Comparison of ENCODE assay signal across 8 cellular contexts in the genomic region with DNA sequence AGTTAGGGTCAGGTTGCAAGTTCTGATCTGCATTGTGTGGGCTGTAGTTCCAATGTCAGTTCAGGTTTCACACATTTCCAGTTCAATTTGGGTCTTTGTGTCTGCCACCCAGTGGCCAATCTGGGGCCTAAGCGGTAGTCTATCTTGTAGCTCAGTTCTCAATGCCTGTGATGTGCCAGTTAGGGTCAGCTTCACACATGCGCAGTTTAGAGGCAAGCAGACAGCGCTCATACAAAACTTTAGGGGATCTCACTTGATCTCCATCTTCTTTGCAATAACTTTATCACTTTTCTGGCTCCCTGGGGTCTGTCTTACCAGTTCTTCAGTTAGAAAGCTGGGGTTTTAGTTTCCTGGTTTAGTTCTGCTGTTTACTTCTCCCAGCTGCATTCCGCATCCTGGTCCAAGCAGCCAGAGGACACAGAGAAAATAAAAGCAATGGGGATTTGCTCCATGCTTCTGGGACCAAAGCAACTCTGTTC. TPM values are rescaled to one million over a fixed set of nuclear protein-coding genes. Genes with fewer than 3 reads are reported as not detected.
DNase-seq lines count a peak whose midpoint lies in the region; ATAC-seq and TF ChIP-seq lines count a peak whose summit lies in the region.

No MANE protein-coding gene starts in this region.

- CTCF ChIA-PET in GM10248 (lab: Yijun Ruan, JAX), result interaction anchor here (0.6 to 2.5 kb wide), 19 partner anchors 8 to 618 kb away, joined by 3 to 25 read pairs (median 4); a partner anchor contains a TSS
- CTCF ChIA-PET in SK-N-SH (lab: Yijun Ruan, JAX), result interaction anchor here (0.6 to 2.6 kb wide), 21 partner anchors 9 to 486 kb away, joined by 3 to 28 read pairs (median 3); a partner anchor contains a TSS

- H3K27ac ChIP-seq in MM.1S (ENCODE audit: low read length) (no peak overlapping the region), SK-N-SH (ENCODE audit: low read depth in 2 of 2, low read length in 1 of 2) (no peak overlapping the region; a peak in 1 of 4 replicates), adrenal gland (no peak overlapping the region), heart left ventricle (peak overlapping the region in 1 of 12 donors; percentile 10)

- H3K9me3 ChIP-seq in MM.1S (replicated peaks; ENCODE audit: insufficient read depth, low read length) (no peaks in the 10 kb centered on the region), SK-N-SH (no peaks in the 10 kb centered on the region), adrenal gland (replicated peaks in 1 of 3) (no peaks in the 10 kb centered on the region), heart left ventricle (peaks cover 0 to 12% (median 7%) of the 10 kb centered on the region in 12 donors)

- intact Hi-C loops in adrenal gland (cut with DNase I) (loop anchor here in 1 of 2 donors (5.0 kb wide), 1 partner anchor 123 kb away; no protein-coding TSS in a partner anchor), heart left ventricle (cut with DNase I) (loop anchor here in 9 of 10 donors (1.0 to 10.0 kb wide), 6 partner anchors 122 to 350 kb away; no protein-coding TSS in a partner anchor), posterior vena cava (cut with DNase I) (no loop called here)

- peak; percentile 73 for TF ChIP-seq RAD21 in SK-N-SH (IDR thresholded peaks at IDR 0.05; ENCODE audit: low read length)

- H3K4me1 ChIP-seq in MM.1S (ENCODE audit: low read length) (no peaks in the 10 kb centered on the region), SK-N-SH (ENCODE audit: control insufficient read depth in 1 of 2, insufficient read depth in 2 of 2, low read depth in 1 of 2, low read length in 1 of 2) (peaks cover 0 to 2% of the 10 kb centered on the region in 2 experiments; a peak in 1 of 4 replicates), adrenal gland (replicated peaks in 1 of 2) (no peaks in the 10 kb centered on the region), heart left ventricle (peaks cover 0 to 7% (median 0%) of the 10 kb centered on the region in 12 donors)

- H3K4me3 ChIP-seq in MM.1S (ENCODE audit: low read length), result no peak overlapping the region
- peak overlapping the region in 1 of 2 experiments; percentile 25; a peak in 3 of 4 replicates for H3K4me3 ChIP-seq in SK-N-SH (ENCODE audit: low read depth in 2 of 2, low read length in 1 of 2)
- H3K4me3 ChIP-seq in adrenal gland, result no peak overlapping the region
- H3K4me3 ChIP-seq in heart left ventricle, result peak overlapping the region in 5 of 12 donors; percentile 20 to 42 (median 30)

- TF ChIP-seq POLR2A in adrenal gland (IDR thresholded peaks at IDR 0.05) (no peak), heart left ventricle (IDR thresholded peaks at IDR 0.05) (no peak)

- DNase-seq in GM10248 (ENCODE audit: extremely low spot score), result peak; percentile 57
- DNase-seq in HCEC 1CT, result peak; percentile 80
- DNase-seq in MM.1S, result peak; percentile 81
- peak; percentile 72 for DNase-seq in SK-N-SH
- peak; percentile 68 to 93 (median 82) for DNase-seq in adrenal gland
- peak; percentile 69 to 78 (median 73) for DNase-seq in heart left ventricle
- DNase-seq in posterior vena cava (ENCODE audit: low spot score), result peak; percentile 87
- no peak for DNase-seq in HK-2 (ENCODE audit: unreplicated experiment)

- H2AFZ ChIP-seq in MM.1S (ENCODE audit: low read length) (0 out of 2 replicates have a peak overlapping the region, but pooled peaks have one; percentile 7), SK-N-SH (ENCODE audit: low read depth) (0 out of 2 replicates have a peak overlapping the region, but pooled peaks have one; percentile 11)

- TF ChIP-seq EP300 in SK-N-SH (IDR thresholded peaks at IDR 0.05; ENCODE audit: borderline replicate concordance in 1 of 2, low read depth in 1 of 2, low read length in 1 of 2), result no peak

- H4K20me1 ChIP-seq in MM.1S (ENCODE audit: insufficient read depth, low read length) (no peaks in the 10 kb centered on the region), SK-N-SH (ENCODE audit: insufficient read depth) (no peaks in the 10 kb centered on the region)

- 48% methylated on average over 4 of the region's 4 CpGs for WGBS in SK-N-SH (ENCODE audit: low lambda C conversion rate)
- 23 to 31% (median 28%) methylated on average over 4 of the region's 4 CpGs for WGBS in adrenal gland, 4 donors
- 24 to 35% (median 28%) methylated on average over 4 of the region's 4 CpGs for WGBS in heart left ventricle, 4 donors

- H3K4me2 ChIP-seq in MM.1S (ENCODE audit: low read depth, low read length) (no peak overlapping the region), SK-N-SH (no peak overlapping the region)

- H3F3A ChIP-seq in MM.1S (ENCODE audit: insufficient read depth, low read length) (no peaks in the 10 kb centered on the region), SK-N-SH (replicated peaks; ENCODE audit: insufficient read depth) (no peaks in the 10 kb centered on the region)

- H3K36me3 ChIP-seq in MM.1S (replicated peaks; ENCODE audit: insufficient read depth, low read length) (no peaks in the 10 kb centered on the region), SK-N-SH (replicated peaks in 1 of 2; ENCODE audit: control insufficient read depth in 1 of 2, insufficient read depth in 2 of 2, low read length in 1 of 2) (no peaks in the 10 kb centered on the region), adrenal gland (replicated peaks in 1 of 2) (no peaks in the 10 kb centered on the region), heart left ventricle (no peaks in the 10 kb centered on the region)

- H3K79me2 ChIP-seq in MM.1S (ENCODE audit: low read length) (no peaks in the 10 kb centered on the region), SK-N-SH (ENCODE audit: insufficient read depth) (no peaks in the 10 kb centered on the region)

- H3K27me3 ChIP-seq in MM.1S (replicated peaks; ENCODE audit: insufficient read depth, low read length) (no peaks in the 10 kb centered on the region), SK-N-SH (ENCODE audit: insufficient read depth) (no peaks in the 10 kb centered on the region), adrenal gland (no peaks in the 10 kb centered on the region), heart left ventricle (no peaks in the 10 kb centered on the region)

- POLR2A ChIA-PET in GM10248 (lab: Yijun Ruan, JAX), result no interaction called here
- POLR2A ChIA-PET in SK-N-SH (lab: Yijun Ruan, JAX), result interaction anchor here (0.8 kb wide), 1 partner anchor 126 kb away, joined by 3 read pairs; no protein-coding TSS in a partner anchor

- H3K9ac ChIP-seq in MM.1S (ENCODE audit: low read length), result no peak overlapping the region
- H3K9ac ChIP-seq in SK-N-SH, result no peak overlapping the region

- H3K9me2 ChIP-seq in MM.1S (replicated peaks; ENCODE audit: insufficient read depth, low read length), result no peaks in the 10 kb centered on the region
- H3K9me2 ChIP-seq in SK-N-SH, result no peaks in the 10 kb centered on the region

- peak; percentile 69 to 99 (median 98) for ATAC-seq in heart left ventricle

- TF ChIP-seq CTCF in GM10248 (IDR thresholded peaks at IDR 0.05; ENCODE audit: control extremely low read depth, extremely low read depth, low read depth, missing control alignments) (peak; percentile 69), MM.1S (IDR thresholded peaks at IDR 0.05; ENCODE audit: low read length) (peak; percentile 80), SK-N-SH (IDR thresholded peaks at IDR 0.05) (peak; percentile 71), adrenal gland (IDR thresholded peaks at IDR 0.05) (peak; percentile 48 to 82 (median 74)), heart left ventricle (IDR thresholded peaks at IDR 0.05) (peak; percentile 49 to 84 (median 69))

TF ChIP-seq in SK-N-SH, 30 proteins besides CTCF, POLR2A, EP300 and RAD21 (continues in another document):
- TF ChIP-seq NRF1 (IDR thresholded peaks at IDR 0.05; ENCODE audit: low read depth, low read length) (peak; percentile 50; the same call in 1 of the 2 replicates), POLR2AphosphoS5 (IDR thresholded peaks at IDR 0.05; ENCODE audit: low read depth, low read length) (no peak), TAF1 (IDR thresholded peaks at IDR 0.05; ENCODE audit: borderline replicate concordance, low read depth, low read length) (no peak), RXRA (IDR thresholded peaks at IDR 0.05; ENCODE audit: borderline replicate concordance, low read depth) (no peak), YY1 (IDR thresholded peaks at IDR 0.05; ENCODE audit: low read depth) (no peak), RCOR1 (IDR thresholded peaks at IDR 0.05; ENCODE audit: low read length) (0 out of 2 replicates have a peak, but pooled peaks have one; percentile 10), GABPA (IDR thresholded peaks at IDR 0.05; ENCODE audit: low read depth) (no peak), CHD2 (IDR thresholded peaks at IDR 0.05; ENCODE audit: low read length, partially characterized antibody) (peak; percentile 13), TEAD4 (IDR thresholded peaks at IDR 0.05; ENCODE audit: borderline replicate concordance, insufficient read depth) (no peak)
- TF ChIP-seq, protein P1, sequence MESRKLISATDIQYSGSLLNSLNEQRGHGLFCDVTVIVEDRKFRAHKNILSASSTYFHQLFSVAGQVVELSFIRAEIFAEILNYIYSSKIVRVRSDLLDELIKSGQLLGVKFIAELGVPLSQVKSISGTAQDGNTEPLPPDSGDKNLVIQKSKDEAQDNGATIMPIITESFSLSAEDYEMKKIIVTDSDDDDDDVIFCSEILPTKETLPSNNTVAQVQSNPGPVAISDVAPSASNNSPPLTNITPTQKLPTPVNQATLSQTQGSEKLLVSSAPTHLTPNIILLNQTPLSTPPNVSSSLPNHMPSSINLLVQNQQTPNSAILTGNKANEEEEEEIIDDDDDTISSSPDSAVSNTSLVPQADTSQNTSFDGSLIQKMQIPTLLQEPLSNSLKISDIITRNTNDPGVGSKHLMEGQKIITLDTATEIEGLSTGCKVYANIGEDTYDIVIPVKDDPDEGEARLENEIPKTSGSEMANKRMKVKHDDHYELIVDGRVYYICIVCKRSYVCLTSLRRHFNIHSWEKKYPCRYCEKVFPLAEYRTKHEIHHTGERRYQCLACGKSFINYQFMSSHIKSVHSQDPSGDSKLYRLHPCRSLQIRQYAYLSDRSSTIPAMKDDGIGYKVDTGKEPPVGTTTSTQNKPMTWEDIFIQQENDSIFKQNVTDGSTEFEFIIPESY (IDR thresholded peaks at IDR 0.05; ENCODE audit: borderline replicate concordance, low read depth), result no peak

RNA-seq across cellular contexts. Expression of a gene that starts 11.0 kb away (rescaled TPM):
- 6.9 and 10.0 TPM in 2 replicates for polyA plus RNA-seq in SK-N-SH (2012; rRNA removed)
- 10.5 and 11.7 TPM in 2 replicates for polyA plus RNA-seq in SK-N-SH (2012; cell fraction: cytosol; rRNA removed)
- polyA plus RNA-seq in SK-N-SH (2012; cell fraction: nucleus; rRNA removed), result 6.6 and 13.3 TPM in 2 replicates
- 10 to 100 TPM; 25.6 to 75.6 (median 49.0) TPM for total RNA-seq in adrenal gland
- 10 to 100 TPM; 16.3 to 46.2 (median 28.1) TPM for polyA plus RNA-seq in adrenal gland
- total RNA-seq in heart left ventricle, result 10 to 100 TPM; 32.3 to 53.3 (median 46.1) TPM
- polyA plus RNA-seq in heart left ventricle, result 10 to 100 TPM; 11.5 to 17.6 TPM
- total RNA-seq in posterior vena cava, result 10 to 100 TPM; 36.3 to 43.8 TPM

RNA-seq across cellular contexts. Expression of a gene that starts 22.0 kb away (rescaled TPM):
- polyA plus RNA-seq in SK-N-SH (2012; rRNA removed), result 0.41 and 0.76 TPM in 2 replicates
- 0.64 and 0.73 TPM in 2 replicates for polyA plus RNA-seq in SK-N-SH (2012; cell fraction: cytosol; rRNA removed)
- polyA plus RNA-seq in SK-N-SH (2012; cell fraction: nucleus; rRNA removed), result 1.3 TPM in 2 replicates
- total RNA-seq in adrenal gland, result 1 to 10 TPM in 7 of 8 donors, under 1 TPM in 1; 0.61 to 9.9 (median 4.5) TPM
- 1 to 10 TPM; 2.5 to 3.8 (median 3.3) TPM for polyA plus RNA-seq in adrenal gland
- total RNA-seq in heart left ventricle, result 1 to 10 TPM in 3 of 9 donors, under 1 TPM in 6; 0.38 to 2.2 (median 0.85) TPM
- polyA plus RNA-seq in heart left ventricle, result under 1 TPM; 0.19 to 0.72 TPM
- 1 to 10 TPM; 1.7 to 3.4 TPM for total RNA-seq in posterior vena cava

Comparison
In these comparisons a context has a peak if more than half of its experiments do, and no peak if none do; other contexts are left out.
1. intact Hi-C loops: an anchor here in heart left ventricle (1.0 to 10.0 kb wide); none called in posterior vena cava.